ENCODE assay signal across 19 cellular contexts in genomic region chr2:226116346-226116745, GRCh38.
DNase-seq lines count a peak whose midpoint lies in the region; ATAC-seq and TF ChIP-seq lines count a peak whose summit lies in the region.
"Had no signal": no experiment of that assay in that cellular context is flagged by ENCODE, and none has a peak within 500 bp of the region (broad histone marks: within the 10 kb centered on the region; RNA-seq: fewer than 3 reads in every experiment).

No MANE protein-coding gene starts in this region.

- CTCF ChIA-PET in PC-3 (lab: Charles Lee): interaction anchor here (0.5 kb wide), 1 partner anchor 225 kb away, joined by 9 read pairs; no protein-coding TSS in a partner anchor

- no peak overlapping the region for H3K27ac Mint-ChIP-seq in immature natural killer cell
- H3K27ac Mint-ChIP-seq: CD4-positive, alpha-beta memory T cell had no signal

- POLR2A ChIA-PET in PC-3 (lab: Charles Lee; ENCODE audit: unreplicated experiment): no interaction called here

- TF ChIP-seq CTCF in PC-3 (conservative IDR thresholded peaks at IDR 0.05; ENCODE audit: low read depth, low read length) (no peak), suprapubic skin (IDR thresholded peaks at IDR 0.05) (no peak)

- intact Hi-C loops in PC-3 (cut with micrococcal nuclease): loop anchor here (5.0 to 10.0 kb wide), 4 partner anchors 296 to 498 kb away; no protein-coding TSS in a partner anchor

- H3K4me3 Mint-ChIP-seq in immature natural killer cell: no peak overlapping the region
- H3K4me3 Mint-ChIP-seq: CD4-positive, alpha-beta memory T cell had no signal

- H3F3A ChIP-seq in PC-3 (ENCODE audit: low read length, unreplicated experiment): peaks cover 24% of the 10 kb centered on the region

- H3K9me3 Mint-ChIP-seq in immature natural killer cell: peaks cover 0 to 6% (median 1%) of the 10 kb centered on the region in 6 donors

- peak overlapping the region; percentile 79 for H3K9ac ChIP-seq in PC-3 (ENCODE audit: low read length)

- WGBS in suprapubic skin: 91% methylated on average over 3 of the region's 3 CpGs

- H3K27me3 ChIP-seq in PC-3 (ENCODE audit: low read length): no peaks in the 10 kb centered on the region
- no peaks in the 10 kb centered on the region for H3K27me3 ChIP-seq in suprapubic skin
- H3K27me3 ChIP-seq in H7 (ENCODE audit: control insufficient read depth, insufficient read depth, low read length): no peaks in the 10 kb centered on the region
- H3K27me3 ChIP-seq: SJSA1 had no signal

- H3K4me2 ChIP-seq in PC-3 (ENCODE audit: low read length): peak overlapping the region; percentile 74

- no peaks in the 10 kb centered on the region for H3K4me1 Mint-ChIP-seq in immature natural killer cell
- H3K4me1 Mint-ChIP-seq: CD4-positive, alpha-beta memory T cell had no signal

- BruUV-seq in PC-3 (replicated peaks; lab: Mats Ljungman, UMichigan): no TSS peak

- H3K9me3 ChIP-seq in PC-3 (ENCODE audit: low read length) (no peaks in the 10 kb centered on the region), suprapubic skin (no peaks in the 10 kb centered on the region)
- H3K9me3 ChIP-seq: SJSA1 had no signal

- peaks cover 0 to 2% (median 0%) of the 10 kb centered on the region in 3 donors for H3K27me3 Mint-ChIP-seq in immature natural killer cell (ENCODE audit: low read depth in 3 of 3)

- H3K36me3 Mint-ChIP-seq in immature natural killer cell: no peaks in the 10 kb centered on the region
- H3K36me3 Mint-ChIP-seq: CD4-positive, alpha-beta memory T cell had no signal

- no peak for TF ChIP-seq EP300 in suprapubic skin (IDR thresholded peaks at IDR 0.05)

- H3K36me3 ChIP-seq in PC-3 (ENCODE audit: low read depth, low read length): no peaks in the 10 kb centered on the region; the same call in 1 of the 2 replicates
- H3K36me3 ChIP-seq in suprapubic skin: no peaks in the 10 kb centered on the region
- no peaks in the 10 kb centered on the region for H3K36me3 ChIP-seq in H7 (replicated peaks; ENCODE audit: control insufficient read depth, insufficient read depth, low read length)
- H3K36me3 ChIP-seq: SJSA1 had no signal

- peak; percentile 36 for DNase-seq in NCI-H82 (lab: John Stamatoyannopoulos, UW)
- no peak for DNase-seq in NCI-H82 treated with DMSO at 0.1 percent for 48 hours (lab: John Stamatoyannopoulos, UW; ENCODE audit: unreplicated experiment)
- DNase-seq in PC-3: no peak
- no peak for DNase-seq in epithelial cell of prostate (ENCODE audit: low read depth, low spot score)
- DNase-seq in suprapubic skin (ENCODE audit: low spot score in 2 of 2): no peak
- DNase-seq in H7: no peak
- no peak for DNase-seq in immature natural killer cell
- DNase-seq: 8988T; CD4-positive, alpha-beta memory T cell; DMS153; GF-D8; NCI-H1105; NCI-H2081; NCI-H2171 treated with DMSO at 0.1 percent for 48 hours; NCI-H446 treated with DMSO at 0.1 percent for 48 hours; OCI-M1 had no signal

- H3K4me1 ChIP-seq in PC-3 (ENCODE audit: insufficient read depth, low read length) (peaks cover 60% of the 10 kb centered on the region), suprapubic skin (peaks cover 44% of the 10 kb centered on the region)

- no peaks in the 10 kb centered on the region for H3K79me2 ChIP-seq in PC-3 (ENCODE audit: low read length)

- H3K4me3 ChIP-seq in PC-3 (ENCODE audit: low read length) (peak overlapping the region; percentile 19; the same call in 1 of the 2 replicates), suprapubic skin (no peak overlapping the region), H7 (ENCODE audit: insufficient read depth, low read depth, low read length) (no peak overlapping the region)
- H3K4me3 ChIP-seq: K562, SJSA1 had no signal

- no peaks in the 10 kb centered on the region for H4K20me1 ChIP-seq in PC-3 (ENCODE audit: low read length)

- peak overlapping the region; percentile 99 for H3K27ac ChIP-seq in PC-3 (ENCODE audit: low read length)
- peak overlapping the region; percentile 93 for H3K27ac ChIP-seq in epithelial cell of prostate
- peak overlapping the region; percentile 70 for H3K27ac ChIP-seq in suprapubic skin

- no peak for TF ChIP-seq POLR2A in suprapubic skin (IDR thresholded peaks at IDR 0.05)

- H3K9me2 ChIP-seq in PC-3 (replicated peaks; ENCODE audit: low read length): no peaks in the 10 kb centered on the region

- ATAC-seq in PC-3 (no peak), GM19455 (IDR thresholded peaks at IDR 0.05; ENCODE audit: unreplicated experiment) (no peak)
- ATAC-seq: K562 had no signal

- H2AFZ ChIP-seq in PC-3 (ENCODE audit: low read length): no peak overlapping the region
